In genomic region chr16:3283525-3284447, GRCh38 we compare ENCODE assay signal across 8 cellular contexts. TPM values are rescaled to one million over a fixed set of nuclear protein-coding genes. Genes with fewer than 3 reads are reported as not detected.
A peak's percentile ranks its signal among the peaks of the same experiment; 100 is the strongest.
DNase-seq lines count a peak whose midpoint lies in the region; ATAC-seq and TF ChIP-seq lines count a peak whose summit lies in the region.

No MANE protein-coding gene starts in this region.

- TF ChIP-seq CTCF in AG09309 (IDR thresholded peaks at IDR 0.05; ENCODE audit: control insufficient read depth, insufficient read depth, low read depth, low read length, missing control alignments), result no peak
- no peak for TF ChIP-seq CTCF in adrenal gland (IDR thresholded peaks at IDR 0.05)
- TF ChIP-seq CTCF in left lung (IDR thresholded peaks at IDR 0.05), result no peak
- TF ChIP-seq CTCF in GM10266 (IDR thresholded peaks at IDR 0.05; ENCODE audit: control insufficient read depth, insufficient read depth, low read depth, missing control alignments), result no peak

- intact Hi-C loops in adrenal gland (cut with DNase I), result no loop called here
- intact Hi-C loops in left lung (cut with DNase I), result no loop called here

- H3K4me3 ChIP-seq in AG09309 (ENCODE audit: control insufficient read depth, low read depth, low read length) (peak overlapping the region; percentile 70), HAP-1 (peak overlapping the region; percentile 74), adrenal gland (peak overlapping the region; percentile 62 to 86 (median 86)), left lung (peak overlapping the region; percentile 77 to 98), thymus (ENCODE audit: low read length) (peak overlapping the region; percentile 80)

- peak overlapping the region; percentile 61 to 99 (median 98) for H3K27ac ChIP-seq in adrenal gland
- peak overlapping the region; percentile 99 to 100 for H3K27ac ChIP-seq in left lung
- peak overlapping the region; percentile 99 for H3K27ac ChIP-seq in thymus (ENCODE audit: low read depth)

- ATAC-seq in left lung, result no peak

- H3K4me1 ChIP-seq in HAP-1 (peaks cover 14% of the 10 kb centered on the region), adrenal gland (replicated peaks in 1 of 2) (peaks cover 11 to 22% of the 10 kb centered on the region in 2 donors), left lung (peaks cover 13 to 37% of the 10 kb centered on the region in 2 donors), thymus (ENCODE audit: control insufficient read depth, insufficient read depth, low read length) (peaks cover 16% of the 10 kb centered on the region)

- DNase-seq in AG09309 (ENCODE audit: low read depth) (no peak), HAP-1 (ENCODE audit: low spot score in 2 of 2) (no peak), adrenal gland (peak in 4 of 7 donors; percentile 30 to 43 (median 38)), left lung (peak in 1 of 2 donors; percentile 42), COLO829 (ENCODE audit: low spot score) (no peak), GM10266 (ENCODE audit: extremely low spot score) (no peak), NOMO-1 treated with DMSO at 0.1 percent for 48 hours (lab: John Stamatoyannopoulos, UW; ENCODE audit: unreplicated experiment) (no peak)

- peaks cover 41% of the 10 kb centered on the region for H3K36me3 ChIP-seq in HAP-1 (replicated peaks)
- H3K36me3 ChIP-seq in adrenal gland (replicated peaks in 1 of 2), result peaks cover 0 to 22% of the 10 kb centered on the region in 2 donors
- peaks cover 0 to 40% of the 10 kb centered on the region in 2 donors for H3K36me3 ChIP-seq in left lung
- H3K36me3 ChIP-seq in thymus (ENCODE audit: control insufficient read depth, insufficient read depth), result peaks cover 26% of the 10 kb centered on the region

- H3K27me3 ChIP-seq in HAP-1 (ENCODE audit: low read depth) (no peaks in the 10 kb centered on the region), adrenal gland (no peaks in the 10 kb centered on the region), left lung (no peaks in the 10 kb centered on the region), thymus (ENCODE audit: control insufficient read depth, insufficient read depth) (no peaks in the 10 kb centered on the region)

- no peak for TF ChIP-seq POLR2A in adrenal gland (IDR thresholded peaks at IDR 0.05)

- H3K9me3 ChIP-seq in HAP-1 (peaks cover 11% of the 10 kb centered on the region), adrenal gland (replicated peaks in 1 of 3) (peaks cover 0 to 9% (median 0%) of the 10 kb centered on the region in 3 donors), left lung (peaks cover 0 to 21% of the 10 kb centered on the region in 2 donors), thymus (ENCODE audit: control insufficient read depth) (peaks cover 9% of the 10 kb centered on the region)

- WGBS in adrenal gland, 4 donors, result 4 to 13% (median 7%) methylated on average over 15 to 57 of the region's 57 CpGs
- WGBS in thymus, result 8% methylated on average over 57 of the region's 57 CpGs

- in situ Hi-C loops in HAP-1 (cut with MboI; ENCODE audit: low sequenced_read_pairs), result no loop called here

RNA-seq across cellular contexts. Expression of gene ZNF263, which starts 0.5 kb away (rescaled TPM):
- total RNA-seq in adrenal gland, result 10 to 100 TPM; 22.5 to 84.0 (median 34.0) TPM
- polyA plus RNA-seq in adrenal gland, result 10 to 100 TPM; 18.5 to 26.4 (median 21.8) TPM
- 10 to 100 TPM; 18.5 to 18.9 TPM for total RNA-seq in left lung
- 26.3 TPM for polyA plus RNA-seq in thymus

RNA-seq across cellular contexts. Expression of gene TIGD7, which starts 21.4 kb away (rescaled TPM):
- 1 to 10 TPM; 2.1 to 6.6 (median 4.1) TPM for total RNA-seq in adrenal gland
- 1 to 10 TPM; 3.5 to 7.0 (median 4.6) TPM for polyA plus RNA-seq in adrenal gland
- total RNA-seq in left lung, result 1 to 10 TPM; 3.4 to 6.3 TPM
- polyA plus RNA-seq in thymus, result 9.8 TPM

RNA-seq across cellular contexts. Expression of gene ZNF75A, which starts 21.5 kb away (rescaled TPM):
- 10 to 100 TPM in 7 of 8 donors, 1 to 10 TPM in 1; 7.9 to 30.3 (median 22.2) TPM for total RNA-seq in adrenal gland
- 10 to 100 TPM; 24.9 to 42.0 (median 37.4) TPM for polyA plus RNA-seq in adrenal gland
- total RNA-seq in left lung, result 10 to 100 TPM; 20.3 to 26.8 TPM
- polyA plus RNA-seq in thymus, result 44.7 TPM

RNA-seq across cellular contexts. Expression of gene MEFV, which starts 27.4 kb away (rescaled TPM):
- 1 to 10 TPM; 2.1 to 7.8 (median 4.3) TPM for total RNA-seq in adrenal gland
- under 1 TPM; 0.40 to 0.72 (median 0.71) TPM for polyA plus RNA-seq in adrenal gland
- total RNA-seq in left lung, result 10 to 100 TPM in 1 of 2 donors, 1 to 10 TPM in 1; 2.4 to 21.4 TPM
- polyA plus RNA-seq in thymus, result 0.80 TPM

RNA-seq across cellular contexts. Expression of gene ZNF200, which starts 48.8 kb away (rescaled TPM):
- 10 to 100 TPM in 2 of 8 donors, 1 to 10 TPM in 6; 4.4 to 15.4 (median 8.5) TPM for total RNA-seq in adrenal gland
- polyA plus RNA-seq in adrenal gland, result 1 to 10 TPM; 5.4 to 7.8 (median 6.2) TPM
- 10 to 100 TPM in 1 of 2 donors, 1 to 10 TPM in 1; 6.7 to 10.5 TPM for total RNA-seq in left lung
- polyA plus RNA-seq in thymus, result 10.0 TPM

Comparison
In these comparisons a context has a peak if more than half of its experiments do, and no peak if none do; other contexts are left out.
1. DNase-seq: peak in adrenal gland (4 of 7); none in AG09309 (single experiment), HAP-1 (0 of 2), COLO829 (single experiment), GM10266 (single experiment) and NOMO-1 treated with DMSO at 0.1 percent for 48 hours (single experiment).
2. Peak in every context shown above with its lines, with median percentiles within 50 percentile points of each other: H3K4me3 ChIP-seq and H3K27ac ChIP-seq.